Comparison of ENCODE assay signal across 13 cellular contexts in genomic region chr2:149648282-149649030, GRCh38.
DNase-seq lines count a peak whose midpoint lies in the region; ATAC-seq and TF ChIP-seq lines count a peak whose summit lies in the region.
"Had no signal": no experiment of that assay in that cellular context is flagged by ENCODE, and none has a peak within 500 bp of the region (broad histone marks: within the 10 kb centered on the region; RNA-seq: fewer than 3 reads in every experiment).

No MANE protein-coding gene starts in this region.

- no peaks in the 10 kb centered on the region for H3K36me3 Mint-ChIP-seq in CD8-positive, alpha-beta T cell
- H3K36me3 Mint-ChIP-seq: natural killer cell treated with Interleukin-12 subunit alpha and Interleukin-12 subunit beta and Interleukin-15 and Interleukin-18, amount 100 ng/mL, for 72 hours had no signal

- no peak for ATAC-seq in CD8-positive, alpha-beta T cell
- no peak for ATAC-seq in HG03175 (IDR thresholded peaks at IDR 0.05; ENCODE audit: unreplicated experiment)
- no peak for ATAC-seq in stimulated activated naive CD8-positive, alpha-beta T cell treated with anti-CD3 and anti-CD28 coated beads, Interleukin-15, amount 100 ng/mL, for 72 hours
- ATAC-seq: natural killer cell treated with Interleukin-12 subunit alpha and Interleukin-12 subunit beta and Interleukin-15 and Interleukin-18, amount 100 ng/mL, for 72 hours had no signal

- peak overlapping the region; percentile 44 for H3K9ac ChIP-seq in skeletal muscle satellite cell (ENCODE audit: low read depth, low read length)

- H3K27ac Mint-ChIP-seq in CD8-positive, alpha-beta T cell, result no peak overlapping the region
- H3K27ac Mint-ChIP-seq in stimulated activated naive CD8-positive, alpha-beta T cell treated with anti-CD3 and anti-CD28 coated beads, Interleukin-15, amount 100 ng/mL, for 72 hours, result no peak overlapping the region
- H3K27ac Mint-ChIP-seq: natural killer cell treated with Interleukin-12 subunit alpha and Interleukin-12 subunit beta and Interleukin-15 and Interleukin-18, amount 100 ng/mL, for 72 hours had no signal

- H3K9me3 ChIP-seq in left ventricle myocardium inferior (replicated peaks), result peaks cover 2% of the 10 kb centered on the region
- H3K9me3 ChIP-seq in skeletal muscle satellite cell (replicated peaks; ENCODE audit: low read length), result no peaks in the 10 kb centered on the region
- no peaks in the 10 kb centered on the region for H3K9me3 ChIP-seq in CD8-positive, alpha-beta T cell (ENCODE audit: low read length)

- peak overlapping the region; percentile 61 for H3K4me2 ChIP-seq in skeletal muscle satellite cell (ENCODE audit: low read length)

- DNase-seq in HCEC 1CT (peak; percentile 98), amniotic epithelial cell (ENCODE audit: low read depth) (peak; percentile 100), left ventricle myocardium inferior (no peak), putamen (ENCODE audit: low spot score) (no peak)
- DNase-seq in CD8-positive, alpha-beta T cell, result no peak
- no peak for DNase-seq in stimulated activated naive CD8-positive, alpha-beta T cell treated with anti-CD3 and anti-CD28 coated beads, Interleukin-15, amount 100 ng/mL, for 72 hours
- DNase-seq: central memory CD4-positive, alpha-beta T cell; NCI-H1436; stimulated activated naive CD4-positive, alpha-beta T cell treated with Interleukin-2 at 50 U/mL for 16 hours had no signal

- H3K36me3 ChIP-seq in left ventricle myocardium inferior (no peaks in the 10 kb centered on the region), skeletal muscle satellite cell (ENCODE audit: insufficient read depth, low read length) (no peaks in the 10 kb centered on the region)
- H3K36me3 ChIP-seq in CD8-positive, alpha-beta T cell (ENCODE audit: insufficient read depth, low read length), result no peaks in the 10 kb centered on the region

- H3K27me3 ChIP-seq in left ventricle myocardium inferior (ENCODE audit: low read depth) (no peaks in the 10 kb centered on the region), skeletal muscle satellite cell (ENCODE audit: control insufficient read depth, insufficient read depth, low read length) (no peaks in the 10 kb centered on the region)
- H3K27me3 ChIP-seq in CD8-positive, alpha-beta T cell (ENCODE audit: insufficient read depth, low read length), result no peaks in the 10 kb centered on the region

- H3K27ac ChIP-seq in left ventricle myocardium inferior (replicated peaks), result peak overlapping the region; percentile 10
- H3K27ac ChIP-seq in CD8-positive, alpha-beta T cell (ENCODE audit: low read depth, low read length), result no peak overlapping the region
- H3K27ac ChIP-seq: VCaP had no signal

- H3K4me1 Mint-ChIP-seq in CD8-positive, alpha-beta T cell (ENCODE audit: low read depth), result no peaks in the 10 kb centered on the region
- no peaks in the 10 kb centered on the region for H3K4me1 Mint-ChIP-seq in stimulated activated naive CD8-positive, alpha-beta T cell treated with anti-CD3 and anti-CD28 coated beads, Interleukin-15, amount 100 ng/mL, for 72 hours

- H3K4me3 ChIP-seq in left ventricle myocardium inferior, result no peak overlapping the region
- peak overlapping the region; percentile 40 for H3K4me3 ChIP-seq in skeletal muscle satellite cell (ENCODE audit: low read length)
- no peak overlapping the region for H3K4me3 ChIP-seq in CD8-positive, alpha-beta T cell (ENCODE audit: low read depth, low read length)

- intact Hi-C loops in left ventricle myocardium inferior (cut with micrococcal nuclease), result no loop called here
- intact Hi-C loops in CD8-positive, alpha-beta T cell (cut with DNase I, micrococcal nuclease), result loop anchor here in 1 of 2 experiments (10.0 kb wide), 1 partner anchor 1156 kb away; no protein-coding TSS in a partner anchor

- no peak overlapping the region for H3K4me3 Mint-ChIP-seq in CD8-positive, alpha-beta T cell
- no peak overlapping the region for H3K4me3 Mint-ChIP-seq in stimulated activated naive CD8-positive, alpha-beta T cell treated with anti-CD3 and anti-CD28 coated beads, Interleukin-15, amount 100 ng/mL, for 72 hours
- H3K4me3 Mint-ChIP-seq: natural killer cell treated with Interleukin-12 subunit alpha and Interleukin-12 subunit beta and Interleukin-15 and Interleukin-18, amount 100 ng/mL, for 72 hours had no signal

- TF ChIP-seq CTCF in left ventricle myocardium inferior (IDR thresholded peaks at IDR 0.05; ENCODE audit: borderline replicate concordance), result no peak
- TF ChIP-seq CTCF in CD8-positive, alpha-beta T cell (IDR thresholded peaks at IDR 0.05), result no peak

- peaks cover 15% of the 10 kb centered on the region for H3K27me3 Mint-ChIP-seq in CD8-positive, alpha-beta T cell (ENCODE audit: low read depth)
- peaks cover 28% of the 10 kb centered on the region for H3K27me3 Mint-ChIP-seq in stimulated activated naive CD8-positive, alpha-beta T cell treated with anti-CD3 and anti-CD28 coated beads, Interleukin-15, amount 100 ng/mL, for 72 hours

- H3K9me3 Mint-ChIP-seq in CD8-positive, alpha-beta T cell, result peaks cover 3% of the 10 kb centered on the region
- H3K9me3 Mint-ChIP-seq in stimulated activated naive CD8-positive, alpha-beta T cell treated with anti-CD3 and anti-CD28 coated beads, Interleukin-15, amount 100 ng/mL, for 72 hours, result peaks cover 5 to 6% of the 10 kb centered on the region in 2 donors

- POLR2A ChIA-PET in CD8-positive, alpha-beta T cell (lab: Charles Lee), result no interaction called here

- CTCF ChIA-PET in CD8-positive, alpha-beta T cell (lab: Charles Lee), result no interaction called here

- H3K4me1 ChIP-seq in left ventricle myocardium inferior (no peaks in the 10 kb centered on the region), skeletal muscle satellite cell (ENCODE audit: control insufficient read depth, insufficient read depth, low read length) (peaks cover 32% of the 10 kb centered on the region)
- no peaks in the 10 kb centered on the region for H3K4me1 ChIP-seq in CD8-positive, alpha-beta T cell (ENCODE audit: insufficient read depth, low read length)

Comparison
In these comparisons a context has a peak if more than half of its experiments do, and no peak if none do; other contexts are left out.
1. DNase-seq: peak in HCEC 1CT (single experiment) and amniotic epithelial cell (single experiment); none in left ventricle myocardium inferior (single experiment), CD8-positive, alpha-beta T cell (0 of 7), putamen (single experiment) and stimulated activated naive CD8-positive, alpha-beta T cell treated with anti-CD3 and anti-CD28 coated beads, Interleukin-15, amount 100 ng/mL, for 72 hours (0 of 2).